ENCODE assay signal across 8 cellular contexts in genomic region chr1:64686828-64687724, GRCh38. TPM values are rescaled to one million over a fixed set of nuclear protein-coding genes. Genes with fewer than 3 reads are reported as not detected.
DNase-seq lines count a peak whose midpoint lies in the region; ATAC-seq and TF ChIP-seq lines count a peak whose summit lies in the region.

No MANE protein-coding gene starts in this region.

- TF ChIP-seq CTCF in HFFc6 (IDR thresholded peaks at IDR 0.05) (peak; percentile 90), esophagus squamous epithelium (IDR thresholded peaks at IDR 0.05) (peak; percentile 57 to 82 (median 80)), nephron (IDR thresholded peaks at IDR 0.05; ENCODE audit: unreplicated experiment in 3 of 3) (peak; percentile 79 to 83 (median 83))

- H3K36me3 Mint-ChIP-seq in HFFc6 (ENCODE audit: low read depth): peaks cover 4% of the 10 kb centered on the region
- peaks cover 80% of the 10 kb centered on the region for H3K36me3 Mint-ChIP-seq in nephron (ENCODE audit: low read depth)

- peak; percentile 54 for ATAC-seq in Right ventricle myocardium inferior

- H3K27ac ChIP-seq in esophagus squamous epithelium: no peak overlapping the region

- peaks cover 33% of the 10 kb centered on the region for H3K4me1 Mint-ChIP-seq in HFFc6 (ENCODE audit: low read depth)
- H3K4me1 Mint-ChIP-seq in nephron: no peaks in the 10 kb centered on the region

- TF ChIP-seq POLR2A in esophagus squamous epithelium (IDR thresholded peaks at IDR 0.05): no peak

- peaks cover 0 to 74% (median 3%) of the 10 kb centered on the region in 3 donors for H3K36me3 ChIP-seq in esophagus squamous epithelium
- H3K36me3 ChIP-seq in MG63: no peaks in the 10 kb centered on the region

- H3K4me1 ChIP-seq in esophagus squamous epithelium: peaks cover 0 to 16% (median 7%) of the 10 kb centered on the region in 3 donors

- 23 to 33% methylated on average over 7 of the region's 7 CpGs for WGBS in esophagus squamous epithelium, 2 donors

- H3K4me3 Mint-ChIP-seq in HFFc6: peak overlapping the region; percentile 52; the same call in 1 of the 2 replicates
- H3K4me3 Mint-ChIP-seq in nephron: no peak overlapping the region

- no peak for DNase-seq in Right ventricle myocardium inferior (ENCODE audit: missing footprints)
- DNase-seq in cardiac septum (ENCODE audit: low spot score): no peak
- DNase-seq in HFFc6: peak; percentile 36
- DNase-seq in NCI-H1694 treated with DMSO at 0.1 percent for 48 hours (lab: John Stamatoyannopoulos, UW): peak; percentile 47
- DNase-seq in activated CD4-positive, alpha-beta T cell treated with anti-CD3 and anti-CD28 coated beads for 4 hours: peak; percentile 5 to 29
- no peak for DNase-seq in esophagus squamous epithelium (lab: John Stamatoyannopoulos, UW)
- no peak for DNase-seq in MG63

- intact Hi-C loops in Right ventricle myocardium inferior (cut with DNase I) (loop anchor here (1.0 to 10.0 kb wide), 5 partner anchors 11 to 998 kb away; partner anchors contain the start of gene RAVER2), cardiac septum (cut with DNase I) (loop anchor here (1.0 kb wide), 1 partner anchor 137 kb away; no protein-coding TSS in a partner anchor), esophagus squamous epithelium (cut with DNase I) (loop anchor here (10.0 kb wide), 1 partner anchor 138 kb away; no protein-coding TSS in a partner anchor)

- H3K9me3 ChIP-seq in esophagus squamous epithelium: no peaks in the 10 kb centered on the region
- H3K9me3 ChIP-seq in MG63: no peaks in the 10 kb centered on the region

- H3K4me3 ChIP-seq in esophagus squamous epithelium (no peak overlapping the region), MG63 (no peak overlapping the region)

- H3K27ac Mint-ChIP-seq in HFFc6: peak overlapping the region; percentile 66
- H3K27ac Mint-ChIP-seq in nephron: no peak overlapping the region

- no peaks in the 10 kb centered on the region for H3K27me3 ChIP-seq in esophagus squamous epithelium
- H3K27me3 ChIP-seq in MG63: no peaks in the 10 kb centered on the region

- H3K9me3 Mint-ChIP-seq in HFFc6 (no peaks in the 10 kb centered on the region), nephron (no peaks in the 10 kb centered on the region)

- peaks cover 2% of the 10 kb centered on the region; the same call in 1 of the 2 replicates for H3K27me3 Mint-ChIP-seq in HFFc6 (ENCODE audit: insufficient read depth)
- no peaks in the 10 kb centered on the region for H3K27me3 Mint-ChIP-seq in nephron (ENCODE audit: low read depth)

RNA-seq across cellular contexts. Expression of gene RAVER2, which starts 57.8 kb away (rescaled TPM):
- 30.1 TPM for total RNA-seq in Right ventricle myocardium inferior
- 12.2 TPM for total RNA-seq in cardiac septum
- total RNA-seq in HFFc6 (2021; fragmentation: NEBNext Ultra II Directional; extraction: Animal tissue kit (Norgen Biotek cat#: 25700)): 1 to 10 TPM; 1.8 to 2.8 (median 2.3) TPM
- total RNA-seq in esophagus squamous epithelium: 10 to 100 TPM in 2 of 4 donors, 1 to 10 TPM in 2; 7.1 to 17.0 (median 11.8) TPM
- 7.4 and 7.6 TPM in 2 replicates for total RNA-seq in MG63 (2014; rRNA removed; shearing (Covaris generic); ENCODE audit: low replicate concordance)

Comparison
In these comparisons a context has a peak if more than half of its experiments do, and no peak if none do; other contexts are left out.
1. DNase-seq: peak in HFFc6 (single experiment), NCI-H1694 treated with DMSO at 0.1 percent for 48 hours (single experiment) and activated CD4-positive, alpha-beta T cell treated with anti-CD3 and anti-CD28 coated beads for 4 hours (2 of 2); none in Right ventricle myocardium inferior (single experiment), cardiac septum (single experiment), esophagus squamous epithelium (single experiment) and MG63 (single experiment).
2. Peak in every context shown above with its lines, with median percentiles within 50 percentile points of each other: CTCF ChIP-seq.